19 cellular contexts compared by ENCODE assay signal in genomic region chr12:79557690-79558315, GRCh38.
DNase-seq lines count a peak whose midpoint lies in the region; ATAC-seq and TF ChIP-seq lines count a peak whose summit lies in the region.
"Had no signal": no experiment of that assay in that cellular context is flagged by ENCODE, and none has a peak within 500 bp of the region (broad histone marks: within the 10 kb centered on the region; RNA-seq: fewer than 3 reads in every experiment).

No MANE protein-coding gene starts in this region.

- H3K4me3 ChIP-seq in SK-N-MC = no peak overlapping the region
- H3K4me3 ChIP-seq in heart right ventricle = no peak overlapping the region
- H3K4me3 ChIP-seq: mucosa of descending colon had no signal

- H3K27me3 Mint-ChIP-seq in Calu3 (ENCODE audit: unreplicated experiment) = no peaks in the 10 kb centered on the region
- H3K27me3 Mint-ChIP-seq: activated naive CD8-positive, alpha-beta T cell treated with anti-CD3 and anti-CD28 coated beads for 36 hours; activated T-cell treated with anti-CD3 and anti-CD28 coated beads, Interleukin-2, amount 50 U/mL, for 24 hours; B cell had no signal

- H3K36me3 Mint-ChIP-seq in Calu3 (ENCODE audit: insufficient read depth, unreplicated experiment) = peaks cover 50% of the 10 kb centered on the region
- H3K36me3 Mint-ChIP-seq: activated naive CD8-positive, alpha-beta T cell treated with anti-CD3 and anti-CD28 coated beads for 36 hours; stimulated activated effector memory CD8-positive, alpha-beta T cell treated with anti-CD3 and anti-CD28 coated beads, Interleukin-12 subunit alpha, Interleukin-12 subunit beta, amount 100 ng/mL, for 72 hours had no signal

- peaks cover 0 to 48% (median 12%) of the 10 kb centered on the region in 9 donors for H3K4me1 ChIP-seq in heart right ventricle

- CTCF ChIA-PET in Calu3 (lab: Charles Lee) = no interaction called here

- WGBS in heart right ventricle, 2 donors = 45 to 60% methylated on average over 1 of the region's 1 CpG

- no peak overlapping the region for H3K9ac ChIP-seq in SK-N-MC (ENCODE audit: insufficient read length)

- TF ChIP-seq CTCF in Calu3 (IDR thresholded peaks at IDR 0.05; ENCODE audit: unreplicated experiment) (no peak), heart right ventricle (IDR thresholded peaks at IDR 0.05) (no peak)

- H3K27ac ChIP-seq in SK-N-MC = peak overlapping the region; percentile 56
- H3K27ac ChIP-seq in heart right ventricle = peak overlapping the region in 6 of 10 donors; percentile 4 to 61 (median 44)

- no peaks in the 10 kb centered on the region for H3K27me3 ChIP-seq in heart right ventricle

- H3K36me3 ChIP-seq in SK-N-MC (ENCODE audit: insufficient read depth, low read length) (peaks cover 30% of the 10 kb centered on the region), heart right ventricle (no peaks in the 10 kb centered on the region)

- no peak overlapping the region for H3K4me3 Mint-ChIP-seq in Calu3 (ENCODE audit: low read depth, unreplicated experiment)
- H3K4me3 Mint-ChIP-seq: activated naive CD8-positive, alpha-beta T cell treated with anti-CD3 and anti-CD28 coated beads for 36 hours; activated T-cell treated with anti-CD3 and anti-CD28 coated beads, Interleukin-2, amount 50 U/mL, for 24 hours; B cell; stimulated activated effector memory CD8-positive, alpha-beta T cell treated with anti-CD3 and anti-CD28 coated beads, Interleukin-12 subunit alpha, Interleukin-12 subunit beta, amount 100 ng/mL, for 72 hours had no signal

- no TSS peak for BruUV-seq in Calu3 (replicated peaks; lab: Mats Ljungman, UMichigan)

- peak overlapping the region; percentile 90 for H3K27ac Mint-ChIP-seq in Calu3 (ENCODE audit: unreplicated experiment)
- H3K27ac Mint-ChIP-seq: activated naive CD8-positive, alpha-beta T cell treated with anti-CD3 and anti-CD28 coated beads for 36 hours; activated T-cell treated with anti-CD3 and anti-CD28 coated beads, Interleukin-2, amount 50 U/mL, for 24 hours; B cell; stimulated activated effector memory CD8-positive, alpha-beta T cell treated with anti-CD3 and anti-CD28 coated beads, Interleukin-12 subunit alpha, Interleukin-12 subunit beta, amount 100 ng/mL, for 72 hours had no signal

- no peaks in the 10 kb centered on the region for H3K9me3 Mint-ChIP-seq in Calu3 (ENCODE audit: low read depth, unreplicated experiment)
- H3K9me3 Mint-ChIP-seq: activated naive CD8-positive, alpha-beta T cell treated with anti-CD3 and anti-CD28 coated beads for 36 hours; activated T-cell treated with anti-CD3 and anti-CD28 coated beads, Interleukin-2, amount 50 U/mL, for 24 hours; stimulated activated effector memory CD8-positive, alpha-beta T cell treated with anti-CD3 and anti-CD28 coated beads, Interleukin-12 subunit alpha, Interleukin-12 subunit beta, amount 100 ng/mL, for 72 hours had no signal

- intact Hi-C loops in Calu3 (cut with micrococcal nuclease; ENCODE audit: unreplicated experiment) = loop anchor here (5.0 to 10.0 kb wide), 2 partner anchors 629 to 717 kb away; no protein-coding TSS in a partner anchor
- intact Hi-C loops in heart right ventricle (cut with DNase I) = loop anchor here (2.0 to 10.0 kb wide), 16 partner anchors 129 to 717 kb away; partner anchors contain the start of gene PPP1R12A (in 1 of the 10)

- H3K9me3 ChIP-seq in SK-N-MC (ENCODE audit: low read depth, low read length) (no peaks in the 10 kb centered on the region), heart right ventricle (peaks cover 0 to 21% (median 0%) of the 10 kb centered on the region in 11 donors)

- peaks cover 43% of the 10 kb centered on the region for H3K4me1 Mint-ChIP-seq in Calu3 (ENCODE audit: low read depth, unreplicated experiment)
- H3K4me1 Mint-ChIP-seq: activated naive CD8-positive, alpha-beta T cell treated with anti-CD3 and anti-CD28 coated beads for 36 hours; stimulated activated effector memory CD8-positive, alpha-beta T cell treated with anti-CD3 and anti-CD28 coated beads, Interleukin-12 subunit alpha, Interleukin-12 subunit beta, amount 100 ng/mL, for 72 hours had no signal

- ATAC-seq in heart right ventricle = peak in 6 of 8 donors; percentile 41 to 89 (median 82)
- ATAC-seq: mucosa of descending colon; SK-N-SH treated with all-trans-retinoic acid at 6 μM for 48 hours; stimulated activated effector memory CD8-positive, alpha-beta T cell treated with anti-CD3 and anti-CD28 coated beads, Interleukin-12 subunit alpha, Interleukin-12 subunit beta, amount 100 ng/mL, for 72 hours had no signal

- no peak for DNase-seq in Calu3
- DNase-seq in SK-N-MC (ENCODE audit: low read depth, low spot score) = no peak
- DNase-seq in heart right ventricle = peak in 1 of 2 donors; percentile 16
- peak; percentile 16 for DNase-seq in renal cortical epithelial cell (ENCODE audit: low read depth)
- DNase-seq in AG20443 (ENCODE audit: low spot score) = no peak
- DNase-seq in UCSD-AML1 (lab: John Stamatoyannopoulos, UW; ENCODE audit: unreplicated experiment) = no peak
- no peak for DNase-seq in superior temporal gyrus (ENCODE audit: extremely low spot score)
- no peak for DNase-seq in AML-193 (lab: John Stamatoyannopoulos, UW)
- DNase-seq: activated CD4-positive, alpha-beta T cell treated with anti-CD3 and anti-CD28 coated beads, Interleukin-2, amount 50 U/mL, for 4 hours; activated naive CD8-positive, alpha-beta T cell treated with anti-CD3 and anti-CD28 coated beads for 36 hours; activated T-cell treated with anti-CD3 and anti-CD28 coated beads, Interleukin-2, amount 50 U/mL, for 24 hours; islet precursor cell; mucosa of descending colon; NCI-H1694; NCI-H524; small intestine had no signal
